ENCODE assay signal across 19 cellular contexts in the genomic region with DNA sequence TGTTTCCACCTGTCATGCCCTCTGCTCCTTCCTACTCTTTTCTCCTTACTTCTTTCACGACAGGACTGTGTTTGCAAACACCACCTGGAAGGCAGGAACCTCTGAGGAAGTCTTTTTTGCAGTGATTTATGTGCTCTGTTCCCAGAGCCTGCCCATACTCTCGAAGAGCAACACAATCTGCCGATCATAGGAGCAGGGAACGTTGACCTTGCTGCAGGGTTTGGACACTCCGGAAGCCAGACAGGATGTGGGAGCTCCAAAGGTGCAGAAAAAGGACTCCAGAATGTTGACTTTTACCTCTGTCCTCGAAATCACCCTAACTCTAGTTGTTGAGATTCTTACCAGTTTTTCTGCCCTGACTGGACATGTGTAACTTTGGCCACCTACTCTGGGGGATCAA. TPM values are rescaled to one million over a fixed set of nuclear protein-coding genes. Genes with fewer than 3 reads are reported as not detected.
DNase-seq lines count a peak whose midpoint lies in the region; ATAC-seq and TF ChIP-seq lines count a peak whose summit lies in the region.
"Had no signal": no experiment of that assay in that cellular context is flagged by ENCODE, and none has a peak within 500 bp of the region (broad histone marks: within the 10 kb centered on the region; RNA-seq: fewer than 3 reads in every experiment).

No MANE protein-coding gene starts in this region.

- H3K27ac Mint-ChIP-seq in activated naive CD4-positive, alpha-beta T cell treated with anti-CD3 and anti-CD28 coated beads, Interleukin-2, amount 50 U/mL, for 24 hours, result peak overlapping the region; percentile 23
- H3K27ac Mint-ChIP-seq in activated naive CD4-positive, alpha-beta T cell treated with anti-CD3 and anti-CD28 coated beads for 36 hours, result no peak overlapping the region
- H3K27ac Mint-ChIP-seq in endodermal cell (no peak overlapping the region), osteocyte (ENCODE audit: unreplicated experiment) (no peak overlapping the region)
- H3K27ac Mint-ChIP-seq: B cell; CD4-positive, alpha-beta T cell; CD8-positive, alpha-beta T cell had no signal

- DNase-seq in activated naive CD4-positive, alpha-beta T cell treated with anti-CD3 and anti-CD28 coated beads for 36 hours, result no peak
- no peak for DNase-seq in endodermal cell
- peak; percentile 23 for DNase-seq in osteocyte (ENCODE audit: extremely low spot score, unreplicated experiment)
- DNase-seq: AML-193; Caco-2; Calu3; CD4-positive, alpha-beta T cell; CD8-positive, alpha-beta T cell; DMS79 treated with DMSO at 0.1 percent for 48 hours; GF-D8 had no signal

- intact Hi-C loops in activated naive CD4-positive, alpha-beta T cell treated with anti-CD3 and anti-CD28 coated beads for 36 hours (cut with micrococcal nuclease), result no loop called here

- CTCF ChIA-PET in activated naive CD4-positive, alpha-beta T cell treated with anti-CD3 and anti-CD28 coated beads for 36 hours (lab: Charles Lee), result no interaction called here

- H3K27me3 Mint-ChIP-seq in activated naive CD4-positive, alpha-beta T cell treated with anti-CD3 and anti-CD28 coated beads, Interleukin-2, amount 50 U/mL, for 24 hours, result peaks cover 19% of the 10 kb centered on the region
- peaks cover 8% of the 10 kb centered on the region for H3K27me3 Mint-ChIP-seq in activated naive CD4-positive, alpha-beta T cell treated with anti-CD3 and anti-CD28 coated beads for 36 hours (ENCODE audit: low read depth)
- peaks cover 45% of the 10 kb centered on the region for H3K27me3 Mint-ChIP-seq in endodermal cell (ENCODE audit: insufficient read depth)
- H3K27me3 Mint-ChIP-seq in osteocyte (ENCODE audit: unreplicated experiment), result peaks cover 24% of the 10 kb centered on the region

- H3K9ac ChIP-seq in endodermal cell (ENCODE audit: extremely low read depth, low read length, poor library complexity, severe bottlenecking), result no peak overlapping the region
- H3K9ac ChIP-seq: BLaER1 treated with 17β-estradiol and CSF1 and Interleukin-3, amounts not matched to agents 10 nM and 100 nM had no signal

- no peaks in the 10 kb centered on the region for H3K36me3 Mint-ChIP-seq in activated naive CD4-positive, alpha-beta T cell treated with anti-CD3 and anti-CD28 coated beads, Interleukin-2, amount 50 U/mL, for 24 hours
- no peaks in the 10 kb centered on the region for H3K36me3 Mint-ChIP-seq in activated naive CD4-positive, alpha-beta T cell treated with anti-CD3 and anti-CD28 coated beads for 36 hours (ENCODE audit: low read depth)
- no peaks in the 10 kb centered on the region for H3K36me3 Mint-ChIP-seq in endodermal cell (ENCODE audit: low read depth)
- H3K36me3 Mint-ChIP-seq in osteocyte (ENCODE audit: unreplicated experiment), result no peaks in the 10 kb centered on the region
- H3K36me3 Mint-ChIP-seq: CD8-positive, alpha-beta T cell had no signal

- H3K4me1 Mint-ChIP-seq in activated naive CD4-positive, alpha-beta T cell treated with anti-CD3 and anti-CD28 coated beads, Interleukin-2, amount 50 U/mL, for 24 hours, result no peaks in the 10 kb centered on the region
- no peaks in the 10 kb centered on the region for H3K4me1 Mint-ChIP-seq in activated naive CD4-positive, alpha-beta T cell treated with anti-CD3 and anti-CD28 coated beads for 36 hours (ENCODE audit: low read depth)
- H3K4me1 Mint-ChIP-seq in endodermal cell, result no peaks in the 10 kb centered on the region
- no peaks in the 10 kb centered on the region for H3K4me1 Mint-ChIP-seq in osteocyte (ENCODE audit: unreplicated experiment)
- H3K4me1 Mint-ChIP-seq: B cell had no signal

- H3K4me3 ChIP-seq in endodermal cell (ENCODE audit: low read length), result peak overlapping the region; percentile 62
- H3K4me3 ChIP-seq: A549; BLaER1 treated with 17β-estradiol and CSF1 and Interleukin-3, amounts not matched to agents 10 nM and 100 nM had no signal

- no peak overlapping the region for H3K4me3 Mint-ChIP-seq in activated naive CD4-positive, alpha-beta T cell treated with anti-CD3 and anti-CD28 coated beads, Interleukin-2, amount 50 U/mL, for 24 hours
- H3K4me3 Mint-ChIP-seq in activated naive CD4-positive, alpha-beta T cell treated with anti-CD3 and anti-CD28 coated beads for 36 hours, result no peak overlapping the region
- H3K4me3 Mint-ChIP-seq in endodermal cell (no peak overlapping the region), osteocyte (ENCODE audit: unreplicated experiment) (no peak overlapping the region)
- H3K4me3 Mint-ChIP-seq: B cell; CD4-positive, alpha-beta T cell; CD8-positive, alpha-beta T cell had no signal

- no peak overlapping the region for H3K27ac ChIP-seq in endodermal cell (ENCODE audit: low read depth, low read length)
- H3K27ac ChIP-seq: 22Rv1; A549; BLaER1 treated with 17β-estradiol and CSF1 and Interleukin-3, amounts not matched to agents 10 nM and 100 nM; C4-2B had no signal

- WGBS in endodermal cell (ENCODE audit: insufficient coverage in 1 of 2, insufficient read length in 1 of 2), 2 experiments, result 81 to 86% methylated on average over 4 to 6 of the region's 6 CpGs

- H3K27me3 ChIP-seq in endodermal cell (ENCODE audit: control insufficient read depth, insufficient read depth, low read length, poor library complexity, severe bottlenecking), result no peaks in the 10 kb centered on the region
- H3K27me3 ChIP-seq: BLaER1 treated with 17β-estradiol and CSF1 and Interleukin-3, amounts not matched to agents 10 nM and 100 nM had no signal

- no peaks in the 10 kb centered on the region for H3K4me1 ChIP-seq in endodermal cell (ENCODE audit: control insufficient read depth, insufficient read depth, low read length)
- H3K4me1 ChIP-seq: A549; BLaER1 treated with 17β-estradiol and CSF1 and Interleukin-3, amounts not matched to agents 10 nM and 100 nM had no signal

- peaks cover 41% of the 10 kb centered on the region for H3K9me3 ChIP-seq in endodermal cell (ENCODE audit: control insufficient read depth, low read length)
- H3K9me3 ChIP-seq: Caco-2 had no signal

- H3K36me3 ChIP-seq in endodermal cell (ENCODE audit: control insufficient read depth, insufficient read depth, low read length), result no peaks in the 10 kb centered on the region
- H3K36me3 ChIP-seq: BLaER1 treated with 17β-estradiol and CSF1 and Interleukin-3, amounts not matched to agents 10 nM and 100 nM had no signal

- H3K9me3 Mint-ChIP-seq in activated naive CD4-positive, alpha-beta T cell treated with anti-CD3 and anti-CD28 coated beads, Interleukin-2, amount 50 U/mL, for 24 hours, result no peaks in the 10 kb centered on the region
- H3K9me3 Mint-ChIP-seq in activated naive CD4-positive, alpha-beta T cell treated with anti-CD3 and anti-CD28 coated beads for 36 hours, result no peaks in the 10 kb centered on the region
- H3K9me3 Mint-ChIP-seq in endodermal cell (peaks cover 25% of the 10 kb centered on the region), osteocyte (ENCODE audit: unreplicated experiment) (no peaks in the 10 kb centered on the region)
- H3K9me3 Mint-ChIP-seq: CD4-positive, alpha-beta T cell; CD8-positive, alpha-beta T cell had no signal

- ATAC-seq in HG03457 (IDR thresholded peaks at IDR 0.05; ENCODE audit: unreplicated experiment), result no peak
- ATAC-seq: A549; CD8-positive, alpha-beta T cell had no signal

- TF ChIP-seq CTCF in endodermal cell (conservative IDR thresholded peaks at IDR 0.05) (no peak), osteocyte (IDR thresholded peaks at IDR 0.05) (no peak)

RNA-seq across cellular contexts. Expression of gene ZNF181, which starts 8.6 kb away (rescaled TPM):
- 1 to 10 TPM; 4.3 to 4.7 TPM for total RNA-seq in activated naive CD4-positive, alpha-beta T cell treated with anti-CD3 and anti-CD28 coated beads for 36 hours
- total RNA-seq in endodermal cell (1 to 10 TPM; 8.1 to 8.7 TPM), osteocyte (11.1 and 12.1 TPM in 2 replicates)
- 17.9 TPM for polyA plus RNA-seq in endodermal cell (2013, experiment 1 of 2)
- polyA plus RNA-seq in endodermal cell (2013, experiment 2 of 2), result 16.3 TPM
- total RNA-seq: A172 had no signal

RNA-seq across cellular contexts. Expression of gene ZNF599, which starts 47.6 kb away (rescaled TPM):
- total RNA-seq in activated naive CD4-positive, alpha-beta T cell treated with anti-CD3 and anti-CD28 coated beads for 36 hours, result 1 to 10 TPM; 2.8 to 3.3 TPM
- total RNA-seq in endodermal cell, result 1 to 10 TPM; 5.7 to 5.8 TPM
- 7.9 TPM for polyA plus RNA-seq in endodermal cell (2013, experiment 1 of 2)
- 7.2 TPM for polyA plus RNA-seq in endodermal cell (2013, experiment 2 of 2)
- 8.7 and 9.2 TPM in 2 replicates for total RNA-seq in osteocyte

RNA-seq across cellular contexts. Expression of gene ZNF302, which starts 47.9 kb away (rescaled TPM):
- total RNA-seq in activated naive CD4-positive, alpha-beta T cell treated with anti-CD3 and anti-CD28 coated beads for 36 hours, result 10 to 100 TPM; 13.1 to 13.6 TPM
- total RNA-seq in endodermal cell (10 to 100 TPM; 24.1 to 27.4 TPM), osteocyte (34.7 and 35.0 TPM in 2 replicates)
- polyA plus RNA-seq in endodermal cell (2013, experiment 1 of 2), result 32.4 TPM
- 26.9 TPM for polyA plus RNA-seq in endodermal cell (2013, experiment 2 of 2)

RNA-seq across cellular contexts. Expression of gene SCGB2B2, which starts 48.4 kb away (rescaled TPM):
- total RNA-seq in activated naive CD4-positive, alpha-beta T cell treated with anti-CD3 and anti-CD28 coated beads for 36 hours, result under 1 TPM; 0.49 to 0.50 TPM
- total RNA-seq in endodermal cell (under 1 TPM in 1 of 2 donors, not detected in 1; 0.75 TPM), osteocyte (0.24 and 0.78 TPM in 2 replicates)
- not detected for polyA plus RNA-seq in endodermal cell (2013, experiment 1 of 2)
- 0.33 TPM for polyA plus RNA-seq in endodermal cell (2013, experiment 2 of 2)
- total RNA-seq: A172 had no signal
- polyA plus RNA-seq: BJ had no signal
